Comparison of ENCODE assay signal across 1 cellular context in the genomic region with DNA sequence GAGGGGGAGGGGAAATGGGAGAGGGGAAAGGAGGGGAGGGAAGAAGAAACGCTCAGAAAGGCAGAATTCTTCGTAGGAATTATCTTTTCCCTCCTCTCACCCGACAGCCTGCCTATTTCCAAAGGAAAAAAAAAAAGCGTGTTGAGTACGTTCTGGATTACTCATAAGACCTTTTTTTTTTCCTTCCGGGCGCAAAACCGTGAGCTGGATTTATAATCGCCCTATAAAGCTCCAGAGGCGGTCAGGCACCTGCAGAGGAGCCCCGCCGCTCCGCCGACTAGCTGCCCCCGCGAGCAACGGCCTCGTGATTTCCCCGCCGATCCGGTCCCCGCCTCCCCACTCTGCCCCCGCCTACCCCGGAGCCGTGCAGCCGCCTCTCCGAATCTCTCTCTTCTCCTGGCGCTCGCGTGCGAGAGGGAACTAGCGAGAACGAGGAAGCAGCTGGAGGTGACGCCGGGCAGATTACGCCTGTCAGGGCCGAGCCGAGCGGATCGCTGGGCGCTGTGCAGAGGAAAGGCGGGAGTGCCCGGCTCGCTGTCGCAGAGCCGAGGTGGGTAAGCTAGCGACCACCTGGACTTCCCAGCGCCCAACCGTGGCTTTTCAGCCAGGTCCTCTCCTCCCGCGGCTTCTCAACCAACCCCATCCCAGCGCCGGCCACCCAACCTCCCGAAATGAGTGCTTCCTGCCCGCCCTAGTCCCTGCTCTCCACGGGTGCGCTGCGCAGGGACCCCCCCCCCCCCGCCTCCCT.
TF ChIP-seq lines count a peak whose summit lies in the region.

Gene GAD1 (plus strand): TSS at position 389 of the 748 bp plus-strand sequence. CDS start 1,705 bp downstream, outside the sequence.

TF ChIP-seq in K562, 482 proteins besides CTCF, POLR2A, EP300 and RAD21 (continued from another document and continues in another):
- TF ChIP-seq, protein P1, sequence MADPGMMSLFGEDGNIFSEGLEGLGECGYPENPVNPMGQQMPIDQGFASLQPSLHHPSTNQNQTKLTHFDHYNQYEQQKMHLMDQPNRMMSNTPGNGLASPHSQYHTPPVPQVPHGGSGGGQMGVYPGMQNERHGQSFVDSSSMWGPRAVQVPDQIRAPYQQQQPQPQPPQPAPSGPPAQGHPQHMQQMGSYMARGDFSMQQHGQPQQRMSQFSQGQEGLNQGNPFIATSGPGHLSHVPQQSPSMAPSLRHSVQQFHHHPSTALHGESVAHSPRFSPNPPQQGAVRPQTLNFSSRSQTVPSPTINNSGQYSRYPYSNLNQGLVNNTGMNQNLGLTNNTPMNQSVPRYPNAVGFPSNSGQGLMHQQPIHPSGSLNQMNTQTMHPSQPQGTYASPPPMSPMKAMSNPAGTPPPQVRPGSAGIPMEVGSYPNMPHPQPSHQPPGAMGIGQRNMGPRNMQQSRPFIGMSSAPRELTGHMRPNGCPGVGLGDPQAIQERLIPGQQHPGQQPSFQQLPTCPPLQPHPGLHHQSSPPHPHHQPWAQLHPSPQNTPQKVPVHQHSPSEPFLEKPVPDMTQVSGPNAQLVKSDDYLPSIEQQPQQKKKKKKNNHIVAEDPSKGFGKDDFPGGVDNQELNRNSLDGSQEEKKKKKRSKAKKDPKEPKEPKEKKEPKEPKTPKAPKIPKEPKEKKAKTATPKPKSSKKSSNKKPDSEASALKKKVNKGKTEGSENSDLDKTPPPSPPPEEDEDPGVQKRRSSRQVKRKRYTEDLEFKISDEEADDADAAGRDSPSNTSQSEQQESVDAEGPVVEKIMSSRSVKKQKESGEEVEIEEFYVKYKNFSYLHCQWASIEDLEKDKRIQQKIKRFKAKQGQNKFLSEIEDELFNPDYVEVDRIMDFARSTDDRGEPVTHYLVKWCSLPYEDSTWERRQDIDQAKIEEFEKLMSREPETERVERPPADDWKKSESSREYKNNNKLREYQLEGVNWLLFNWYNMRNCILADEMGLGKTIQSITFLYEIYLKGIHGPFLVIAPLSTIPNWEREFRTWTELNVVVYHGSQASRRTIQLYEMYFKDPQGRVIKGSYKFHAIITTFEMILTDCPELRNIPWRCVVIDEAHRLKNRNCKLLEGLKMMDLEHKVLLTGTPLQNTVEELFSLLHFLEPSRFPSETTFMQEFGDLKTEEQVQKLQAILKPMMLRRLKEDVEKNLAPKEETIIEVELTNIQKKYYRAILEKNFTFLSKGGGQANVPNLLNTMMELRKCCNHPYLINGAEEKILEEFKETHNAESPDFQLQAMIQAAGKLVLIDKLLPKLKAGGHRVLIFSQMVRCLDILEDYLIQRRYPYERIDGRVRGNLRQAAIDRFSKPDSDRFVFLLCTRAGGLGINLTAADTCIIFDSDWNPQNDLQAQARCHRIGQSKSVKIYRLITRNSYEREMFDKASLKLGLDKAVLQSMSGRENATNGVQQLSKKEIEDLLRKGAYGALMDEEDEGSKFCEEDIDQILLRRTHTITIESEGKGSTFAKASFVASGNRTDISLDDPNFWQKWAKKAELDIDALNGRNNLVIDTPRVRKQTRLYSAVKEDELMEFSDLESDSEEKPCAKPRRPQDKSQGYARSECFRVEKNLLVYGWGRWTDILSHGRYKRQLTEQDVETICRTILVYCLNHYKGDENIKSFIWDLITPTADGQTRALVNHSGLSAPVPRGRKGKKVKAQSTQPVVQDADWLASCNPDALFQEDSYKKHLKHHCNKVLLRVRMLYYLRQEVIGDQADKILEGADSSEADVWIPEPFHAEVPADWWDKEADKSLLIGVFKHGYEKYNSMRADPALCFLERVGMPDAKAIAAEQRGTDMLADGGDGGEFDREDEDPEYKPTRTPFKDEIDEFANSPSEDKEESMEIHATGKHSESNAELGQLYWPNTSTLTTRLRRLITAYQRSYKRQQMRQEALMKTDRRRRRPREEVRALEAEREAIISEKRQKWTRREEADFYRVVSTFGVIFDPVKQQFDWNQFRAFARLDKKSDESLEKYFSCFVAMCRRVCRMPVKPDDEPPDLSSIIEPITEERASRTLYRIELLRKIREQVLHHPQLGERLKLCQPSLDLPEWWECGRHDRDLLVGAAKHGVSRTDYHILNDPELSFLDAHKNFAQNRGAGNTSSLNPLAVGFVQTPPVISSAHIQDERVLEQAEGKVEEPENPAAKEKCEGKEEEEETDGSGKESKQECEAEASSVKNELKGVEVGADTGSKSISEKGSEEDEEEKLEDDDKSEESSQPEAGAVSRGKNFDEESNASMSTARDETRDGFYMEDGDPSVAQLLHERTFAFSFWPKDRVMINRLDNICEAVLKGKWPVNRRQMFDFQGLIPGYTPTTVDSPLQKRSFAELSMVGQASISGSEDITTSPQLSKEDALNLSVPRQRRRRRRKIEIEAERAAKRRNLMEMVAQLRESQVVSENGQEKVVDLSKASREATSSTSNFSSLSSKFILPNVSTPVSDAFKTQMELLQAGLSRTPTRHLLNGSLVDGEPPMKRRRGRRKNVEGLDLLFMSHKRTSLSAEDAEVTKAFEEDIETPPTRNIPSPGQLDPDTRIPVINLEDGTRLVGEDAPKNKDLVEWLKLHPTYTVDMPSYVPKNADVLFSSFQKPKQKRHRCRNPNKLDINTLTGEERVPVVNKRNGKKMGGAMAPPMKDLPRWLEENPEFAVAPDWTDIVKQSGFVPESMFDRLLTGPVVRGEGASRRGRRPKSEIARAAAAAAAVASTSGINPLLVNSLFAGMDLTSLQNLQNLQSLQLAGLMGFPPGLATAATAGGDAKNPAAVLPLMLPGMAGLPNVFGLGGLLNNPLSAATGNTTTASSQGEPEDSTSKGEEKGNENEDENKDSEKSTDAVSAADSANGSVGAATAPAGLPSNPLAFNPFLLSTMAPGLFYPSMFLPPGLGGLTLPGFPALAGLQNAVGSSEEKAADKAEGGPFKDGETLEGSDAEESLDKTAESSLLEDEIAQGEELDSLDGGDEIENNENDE (IDR thresholded peaks at IDR 0.05; ENCODE audit: low read depth, low read length) = no peak
- TF ChIP-seq HDAC8 (tag; IDR thresholded peaks at IDR 0.05) (no peak), CBX2 (IDR thresholded peaks at IDR 0.05; ENCODE audit: insufficient read depth, low read length, poor library complexity, severe bottlenecking) (no peak), TAF15 (IDR thresholded peaks at IDR 0.05; ENCODE audit: low read depth, low read length) (no peak), SMAD3 (CRISPR knock-in tag; conservative IDR thresholded peaks at IDR 0.05) (no peak), ARID2 (IDR thresholded peaks at IDR 0.05) (no peak), ZNF398 (CRISPR knock-in tag; IDR thresholded peaks at IDR 0.05) (no peak), PML (IDR thresholded peaks at IDR 0.05; ENCODE audit: low read length) (no peak), NEUROD1 (IDR thresholded peaks at IDR 0.05; ENCODE audit: borderline replicate concordance, low read depth, low read length, partially characterized antibody) (no peak), TEAD2 (tag; IDR thresholded peaks at IDR 0.05) (no peak), RNF219 (CRISPR knock-in tag; IDR thresholded peaks at IDR 0.05) (no peak), POLR2H (tag; IDR thresholded peaks at IDR 0.05; ENCODE audit: low read depth) (no peak), BDP1 (IDR thresholded peaks at IDR 0.05; ENCODE audit: insufficient read depth, insufficient read length) (no peak), ZNF512 (tag; IDR thresholded peaks at IDR 0.05) (peak; percentile 97), ETV5 (CRISPR knock-in tag; IDR thresholded peaks at IDR 0.05; ENCODE audit: low read depth) (no peak), PTBP1 (IDR thresholded peaks at IDR 0.05; ENCODE audit: low read depth, low read length) (no peak)
- TF ChIP-seq, protein P2, sequence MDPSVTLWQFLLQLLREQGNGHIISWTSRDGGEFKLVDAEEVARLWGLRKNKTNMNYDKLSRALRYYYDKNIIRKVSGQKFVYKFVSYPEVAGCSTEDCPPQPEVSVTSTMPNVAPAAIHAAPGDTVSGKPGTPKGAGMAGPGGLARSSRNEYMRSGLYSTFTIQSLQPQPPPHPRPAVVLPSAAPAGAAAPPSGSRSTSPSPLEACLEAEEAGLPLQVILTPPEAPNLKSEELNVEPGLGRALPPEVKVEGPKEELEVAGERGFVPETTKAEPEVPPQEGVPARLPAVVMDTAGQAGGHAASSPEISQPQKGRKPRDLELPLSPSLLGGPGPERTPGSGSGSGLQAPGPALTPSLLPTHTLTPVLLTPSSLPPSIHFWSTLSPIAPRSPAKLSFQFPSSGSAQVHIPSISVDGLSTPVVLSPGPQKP (CRISPR knock-in tag; IDR thresholded peaks at IDR 0.05) = no peak
- TF ChIP-seq, protein P3, sequence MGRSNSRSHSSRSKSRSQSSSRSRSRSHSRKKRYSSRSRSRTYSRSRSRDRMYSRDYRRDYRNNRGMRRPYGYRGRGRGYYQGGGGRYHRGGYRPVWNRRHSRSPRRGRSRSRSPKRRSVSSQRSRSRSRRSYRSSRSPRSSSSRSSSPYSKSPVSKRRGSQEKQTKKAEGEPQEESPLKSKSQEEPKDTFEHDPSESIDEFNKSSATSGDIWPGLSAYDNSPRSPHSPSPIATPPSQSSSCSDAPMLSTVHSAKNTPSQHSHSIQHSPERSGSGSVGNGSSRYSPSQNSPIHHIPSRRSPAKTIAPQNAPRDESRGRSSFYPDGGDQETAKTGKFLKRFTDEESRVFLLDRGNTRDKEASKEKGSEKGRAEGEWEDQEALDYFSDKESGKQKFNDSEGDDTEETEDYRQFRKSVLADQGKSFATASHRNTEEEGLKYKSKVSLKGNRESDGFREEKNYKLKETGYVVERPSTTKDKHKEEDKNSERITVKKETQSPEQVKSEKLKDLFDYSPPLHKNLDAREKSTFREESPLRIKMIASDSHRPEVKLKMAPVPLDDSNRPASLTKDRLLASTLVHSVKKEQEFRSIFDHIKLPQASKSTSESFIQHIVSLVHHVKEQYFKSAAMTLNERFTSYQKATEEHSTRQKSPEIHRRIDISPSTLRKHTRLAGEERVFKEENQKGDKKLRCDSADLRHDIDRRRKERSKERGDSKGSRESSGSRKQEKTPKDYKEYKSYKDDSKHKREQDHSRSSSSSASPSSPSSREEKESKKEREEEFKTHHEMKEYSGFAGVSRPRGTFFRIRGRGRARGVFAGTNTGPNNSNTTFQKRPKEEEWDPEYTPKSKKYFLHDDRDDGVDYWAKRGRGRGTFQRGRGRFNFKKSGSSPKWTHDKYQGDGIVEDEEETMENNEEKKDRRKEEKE (IDR thresholded peaks at IDR 0.05; ENCODE audit: borderline replicate concordance in 1 of 2, control insufficient read depth in 1 of 2, low read depth in 2 of 2, low read length in 1 of 2) = no peak
- TF ChIP-seq, protein P4, sequence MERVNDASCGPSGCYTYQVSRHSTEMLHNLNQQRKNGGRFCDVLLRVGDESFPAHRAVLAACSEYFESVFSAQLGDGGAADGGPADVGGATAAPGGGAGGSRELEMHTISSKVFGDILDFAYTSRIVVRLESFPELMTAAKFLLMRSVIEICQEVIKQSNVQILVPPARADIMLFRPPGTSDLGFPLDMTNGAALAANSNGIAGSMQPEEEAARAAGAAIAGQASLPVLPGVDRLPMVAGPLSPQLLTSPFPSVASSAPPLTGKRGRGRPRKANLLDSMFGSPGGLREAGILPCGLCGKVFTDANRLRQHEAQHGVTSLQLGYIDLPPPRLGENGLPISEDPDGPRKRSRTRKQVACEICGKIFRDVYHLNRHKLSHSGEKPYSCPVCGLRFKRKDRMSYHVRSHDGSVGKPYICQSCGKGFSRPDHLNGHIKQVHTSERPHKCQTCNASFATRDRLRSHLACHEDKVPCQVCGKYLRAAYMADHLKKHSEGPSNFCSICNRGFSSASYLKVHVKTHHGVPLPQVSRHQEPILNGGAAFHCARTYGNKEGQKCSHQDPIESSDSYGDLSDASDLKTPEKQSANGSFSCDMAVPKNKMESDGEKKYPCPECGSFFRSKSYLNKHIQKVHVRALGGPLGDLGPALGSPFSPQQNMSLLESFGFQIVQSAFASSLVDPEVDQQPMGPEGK (CRISPR knock-in tag; IDR thresholded peaks at IDR 0.05; ENCODE audit: borderline replicate concordance) = no peak
- TF ChIP-seq, protein P5, sequence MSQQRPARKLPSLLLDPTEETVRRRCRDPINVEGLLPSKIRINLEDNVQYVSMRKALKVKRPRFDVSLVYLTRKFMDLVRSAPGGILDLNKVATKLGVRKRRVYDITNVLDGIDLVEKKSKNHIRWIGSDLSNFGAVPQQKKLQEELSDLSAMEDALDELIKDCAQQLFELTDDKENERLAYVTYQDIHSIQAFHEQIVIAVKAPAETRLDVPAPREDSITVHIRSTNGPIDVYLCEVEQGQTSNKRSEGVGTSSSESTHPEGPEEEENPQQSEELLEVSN (IDR thresholded peaks at IDR 0.05; ENCODE audit: borderline replicate concordance in 1 of 2, extremely low read depth in 1 of 2, insufficient read depth in 1 of 2, insufficient read length in 1 of 2, low read depth in 1 of 2, low read length in 1 of 2, poor library complexity in 1 of 2, severe bottlenecking in 1 of 2) = peak; percentile 75 to 88
